Comparison of ENCODE assay signal across 1 cellular context in the genomic region with DNA sequence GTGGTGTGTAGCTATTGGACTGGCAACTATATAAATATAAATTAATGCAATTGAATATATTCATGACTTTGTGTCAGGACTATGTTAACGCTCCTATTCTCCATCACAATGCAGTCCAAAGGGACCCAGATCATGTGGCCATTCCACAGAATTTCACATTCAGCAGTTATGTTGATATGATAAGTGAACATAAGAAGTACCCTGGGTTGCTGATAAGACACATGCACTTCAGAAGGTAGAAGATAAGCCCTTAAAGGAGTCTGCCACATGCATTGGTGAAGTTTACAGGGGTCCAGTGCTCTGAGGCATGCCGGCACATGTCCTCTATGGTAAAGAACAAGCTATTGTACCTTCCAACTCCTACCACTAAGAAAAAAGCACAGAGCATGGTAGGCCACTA.
TF ChIP-seq lines count a peak whose summit lies in the region.

No MANE protein-coding gene starts in this region.

TF ChIP-seq in K562, 482 proteins besides CTCF, POLR2A, EP300 and RAD21 (continued from another document and continues in another):
- TF ChIP-seq, protein P1, sequence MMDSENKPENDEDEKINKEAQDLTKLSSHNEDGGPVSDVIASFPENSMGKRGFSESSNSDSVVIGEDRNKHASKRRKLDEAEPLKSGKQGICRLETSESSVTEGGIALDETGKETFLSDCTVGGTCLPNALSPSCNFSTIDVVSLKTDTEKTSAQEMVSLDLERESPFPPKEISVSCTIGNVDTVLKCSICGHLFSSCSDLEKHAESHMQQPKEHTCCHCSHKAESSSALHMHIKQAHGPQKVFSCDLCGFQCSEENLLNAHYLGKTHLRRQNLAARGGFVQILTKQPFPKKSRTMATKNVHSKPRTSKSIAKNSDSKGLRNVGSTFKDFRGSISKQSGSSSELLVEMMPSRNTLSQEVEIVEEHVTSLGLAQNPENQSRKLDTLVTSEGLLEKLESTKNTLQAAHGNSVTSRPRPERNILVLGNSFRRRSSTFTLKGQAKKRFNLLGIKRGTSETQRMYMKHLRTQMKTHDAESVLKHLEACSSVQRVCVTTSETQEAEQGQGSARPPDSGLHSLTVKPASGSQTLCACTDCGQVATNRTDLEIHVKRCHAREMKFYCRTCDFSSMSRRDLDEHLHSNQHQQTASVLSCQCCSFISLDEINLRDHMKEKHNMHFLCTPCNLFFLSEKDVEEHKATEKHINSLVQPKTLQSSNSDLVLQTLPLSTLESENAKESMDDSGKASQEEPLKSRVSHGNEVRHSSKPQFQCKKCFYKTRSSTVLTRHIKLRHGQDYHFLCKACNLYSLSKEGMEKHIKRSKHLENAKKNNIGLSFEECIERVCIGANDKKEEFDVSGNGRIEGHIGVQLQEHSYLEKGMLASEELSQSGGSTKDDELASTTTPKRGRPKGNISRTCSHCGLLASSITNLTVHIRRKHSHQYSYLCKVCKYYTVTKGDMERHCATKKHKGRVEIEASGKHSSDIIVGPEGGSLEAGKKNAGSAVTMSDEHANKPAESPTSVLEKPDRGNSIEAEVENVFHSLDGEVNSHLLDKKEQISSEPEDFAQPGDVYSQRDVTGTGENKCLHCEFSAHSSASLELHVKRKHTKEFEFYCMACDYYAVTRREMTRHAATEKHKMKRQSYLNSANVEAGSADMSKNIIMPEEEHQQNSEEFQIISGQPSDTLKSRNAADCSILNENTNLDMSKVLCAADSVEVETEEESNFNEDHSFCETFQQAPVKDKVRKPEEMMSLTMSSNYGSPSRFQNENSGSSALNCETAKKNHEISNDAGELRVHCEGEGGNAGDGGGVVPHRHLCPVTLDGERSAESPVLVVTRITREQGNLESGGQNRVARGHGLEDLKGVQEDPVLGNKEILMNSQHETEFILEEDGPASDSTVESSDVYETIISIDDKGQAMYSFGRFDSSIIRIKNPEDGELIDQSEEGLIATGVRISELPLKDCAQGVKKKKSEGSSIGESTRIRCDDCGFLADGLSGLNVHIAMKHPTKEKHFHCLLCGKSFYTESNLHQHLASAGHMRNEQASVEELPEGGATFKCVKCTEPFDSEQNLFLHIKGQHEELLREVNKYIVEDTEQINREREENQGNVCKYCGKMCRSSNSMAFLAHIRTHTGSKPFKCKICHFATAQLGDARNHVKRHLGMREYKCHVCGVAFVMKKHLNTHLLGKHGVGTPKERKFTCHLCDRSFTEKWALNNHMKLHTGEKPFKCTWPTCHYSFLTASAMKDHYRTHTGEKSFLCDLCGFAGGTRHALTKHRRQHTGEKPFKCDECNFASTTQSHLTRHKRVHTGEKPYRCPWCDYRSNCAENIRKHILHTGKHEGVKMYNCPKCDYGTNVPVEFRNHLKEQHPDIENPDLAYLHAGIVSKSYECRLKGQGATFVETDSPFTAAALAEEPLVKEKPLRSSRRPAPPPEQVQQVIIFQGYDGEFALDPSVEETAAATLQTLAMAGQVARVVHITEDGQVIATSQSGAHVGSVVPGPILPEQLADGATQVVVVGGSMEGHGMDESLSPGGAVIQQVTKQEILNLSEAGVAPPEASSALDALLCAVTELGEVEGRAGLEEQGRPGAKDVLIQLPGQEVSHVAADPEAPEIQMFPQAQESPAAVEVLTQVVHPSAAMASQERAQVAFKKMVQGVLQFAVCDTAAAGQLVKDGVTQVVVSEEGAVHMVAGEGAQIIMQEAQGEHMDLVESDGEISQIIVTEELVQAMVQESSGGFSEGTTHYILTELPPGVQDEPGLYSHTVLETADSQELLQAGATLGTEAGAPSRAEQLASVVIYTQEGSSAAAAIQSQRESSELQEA (IDR thresholded peaks at IDR 0.05; ENCODE audit: low read depth): no peak
- no peak for TF ChIP-seq MEF2A (IDR thresholded peaks at IDR 0.05; ENCODE audit: control insufficient read depth, low read depth, low read length)
- no peak for TF ChIP-seq ZNF217 (CRISPR knock-in tag; IDR thresholded peaks at IDR 0.05)
- TF ChIP-seq TEAD4 (IDR thresholded peaks at IDR 0.05; ENCODE audit: low read length): peak; percentile 89
- no peak for TF ChIP-seq TEAD4 (CRISPR knock-in tag; IDR thresholded peaks at IDR 0.05; ENCODE audit: borderline replicate concordance)
- no peak for TF ChIP-seq SETDB1 (IDR thresholded peaks at IDR 0.05; ENCODE audit: low read length)
- TF ChIP-seq SAFB (IDR thresholded peaks at IDR 0.05; ENCODE audit: borderline replicate concordance, low read depth, low read length): no peak
- TF ChIP-seq, protein P2, sequence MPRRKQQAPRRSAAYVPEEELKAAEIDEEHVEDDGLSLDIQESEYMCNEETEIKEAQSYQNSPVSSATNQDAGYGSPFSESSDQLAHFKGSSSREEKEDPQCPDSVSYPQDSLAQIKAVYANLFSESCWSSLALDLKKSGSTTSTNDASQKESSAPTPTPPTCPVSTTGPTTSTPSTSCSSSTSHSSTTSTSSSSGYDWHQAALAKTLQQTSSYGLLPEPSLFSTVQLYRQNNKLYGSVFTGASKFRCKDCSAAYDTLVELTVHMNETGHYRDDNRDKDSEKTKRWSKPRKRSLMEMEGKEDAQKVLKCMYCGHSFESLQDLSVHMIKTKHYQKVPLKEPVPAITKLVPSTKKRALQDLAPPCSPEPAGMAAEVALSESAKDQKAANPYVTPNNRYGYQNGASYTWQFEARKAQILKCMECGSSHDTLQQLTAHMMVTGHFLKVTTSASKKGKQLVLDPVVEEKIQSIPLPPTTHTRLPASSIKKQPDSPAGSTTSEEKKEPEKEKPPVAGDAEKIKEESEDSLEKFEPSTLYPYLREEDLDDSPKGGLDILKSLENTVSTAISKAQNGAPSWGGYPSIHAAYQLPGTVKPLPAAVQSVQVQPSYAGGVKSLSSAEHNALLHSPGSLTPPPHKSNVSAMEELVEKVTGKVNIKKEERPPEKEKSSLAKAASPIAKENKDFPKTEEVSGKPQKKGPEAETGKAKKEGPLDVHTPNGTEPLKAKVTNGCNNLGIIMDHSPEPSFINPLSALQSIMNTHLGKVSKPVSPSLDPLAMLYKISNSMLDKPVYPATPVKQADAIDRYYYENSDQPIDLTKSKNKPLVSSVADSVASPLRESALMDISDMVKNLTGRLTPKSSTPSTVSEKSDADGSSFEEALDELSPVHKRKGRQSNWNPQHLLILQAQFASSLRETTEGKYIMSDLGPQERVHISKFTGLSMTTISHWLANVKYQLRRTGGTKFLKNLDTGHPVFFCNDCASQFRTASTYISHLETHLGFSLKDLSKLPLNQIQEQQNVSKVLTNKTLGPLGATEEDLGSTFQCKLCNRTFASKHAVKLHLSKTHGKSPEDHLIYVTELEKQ (CRISPR knock-in tag; IDR thresholded peaks at IDR 0.05): no peak
- no peak for TF ChIP-seq ZNF184 (CRISPR knock-in tag; IDR thresholded peaks at IDR 0.05)
- no peak for TF ChIP-seq ZNF695 (CRISPR knock-in tag; IDR thresholded peaks at IDR 0.05)
- peak; percentile 31; the same call in 1 of the 2 replicates for TF ChIP-seq CTBP1 (IDR thresholded peaks at IDR 0.05; ENCODE audit: borderline replicate concordance)
- TF ChIP-seq ZNF75A (CRISPR knock-in tag; IDR thresholded peaks at IDR 0.05): no peak
- TF ChIP-seq CBX1 (IDR thresholded peaks at IDR 0.05; ENCODE audit: low read depth): no peak
- TF ChIP-seq HIVEP1 (CRISPR knock-in tag; IDR thresholded peaks at IDR 0.05): no peak
- no peak for TF ChIP-seq SMARCB1 (IDR thresholded peaks at IDR 0.05; ENCODE audit: insufficient read length, low read depth)
- TF ChIP-seq ZNF408 (CRISPR knock-in tag; IDR thresholded peaks at IDR 0.05; ENCODE audit: low read depth): no peak
- no peak for TF ChIP-seq RBM25 (IDR thresholded peaks at IDR 0.05; ENCODE audit: low read depth, low read length, severe bottlenecking)
- TF ChIP-seq, protein P3, sequence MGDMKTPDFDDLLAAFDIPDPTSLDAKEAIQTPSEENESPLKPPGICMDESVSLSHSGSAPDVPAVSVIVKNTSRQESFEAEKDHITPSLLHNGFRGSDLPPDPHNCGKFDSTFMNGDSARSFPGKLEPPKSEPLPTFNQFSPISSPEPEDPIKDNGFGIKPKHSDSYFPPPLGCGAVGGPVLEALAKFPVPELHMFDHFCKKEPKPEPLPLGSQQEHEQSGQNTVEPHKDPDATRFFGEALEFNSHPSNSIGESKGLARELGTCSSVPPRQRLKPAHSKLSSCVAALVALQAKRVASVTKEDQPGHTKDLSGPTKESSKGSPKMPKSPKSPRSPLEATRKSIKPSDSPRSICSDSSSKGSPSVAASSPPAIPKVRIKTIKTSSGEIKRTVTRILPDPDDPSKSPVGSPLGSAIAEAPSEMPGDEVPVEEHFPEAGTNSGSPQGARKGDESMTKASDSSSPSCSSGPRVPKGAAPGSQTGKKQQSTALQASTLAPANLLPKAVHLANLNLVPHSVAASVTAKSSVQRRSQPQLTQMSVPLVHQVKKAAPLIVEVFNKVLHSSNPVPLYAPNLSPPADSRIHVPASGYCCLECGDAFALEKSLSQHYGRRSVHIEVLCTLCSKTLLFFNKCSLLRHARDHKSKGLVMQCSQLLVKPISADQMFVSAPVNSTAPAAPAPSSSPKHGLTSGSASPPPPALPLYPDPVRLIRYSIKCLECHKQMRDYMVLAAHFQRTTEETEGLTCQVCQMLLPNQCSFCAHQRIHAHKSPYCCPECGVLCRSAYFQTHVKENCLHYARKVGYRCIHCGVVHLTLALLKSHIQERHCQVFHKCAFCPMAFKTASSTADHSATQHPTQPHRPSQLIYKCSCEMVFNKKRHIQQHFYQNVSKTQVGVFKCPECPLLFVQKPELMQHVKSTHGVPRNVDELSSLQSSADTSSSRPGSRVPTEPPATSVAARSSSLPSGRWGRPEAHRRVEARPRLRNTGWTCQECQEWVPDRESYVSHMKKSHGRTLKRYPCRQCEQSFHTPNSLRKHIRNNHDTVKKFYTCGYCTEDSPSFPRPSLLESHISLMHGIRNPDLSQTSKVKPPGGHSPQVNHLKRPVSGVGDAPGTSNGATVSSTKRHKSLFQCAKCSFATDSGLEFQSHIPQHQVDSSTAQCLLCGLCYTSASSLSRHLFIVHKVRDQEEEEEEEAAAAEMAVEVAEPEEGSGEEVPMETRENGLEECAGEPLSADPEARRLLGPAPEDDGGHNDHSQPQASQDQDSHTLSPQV (IDR thresholded peaks at IDR 0.05): no peak
- no peak for TF ChIP-seq SIN3A (IDR thresholded peaks at IDR 0.05; ENCODE audit: borderline replicate concordance in 2 of 2, control insufficient read depth in 1 of 2, low read depth in 2 of 2, low read length in 2 of 2)
- no peak for TF ChIP-seq ZNF41 (CRISPR knock-in tag; conservative IDR thresholded peaks at IDR 0.05)
- no peak for TF ChIP-seq ZKSCAN1 (IDR thresholded peaks at IDR 0.05; ENCODE audit: low read depth, low read length)
- TF ChIP-seq HDGF (IDR thresholded peaks at IDR 0.05): no peak
- no peak for TF ChIP-seq SRSF9 (IDR thresholded peaks at IDR 0.05; ENCODE audit: borderline replicate concordance, low read depth, low read length)
- no peak for TF ChIP-seq ZNF717 (CRISPR knock-in tag; IDR thresholded peaks at IDR 0.05)
- TF ChIP-seq FOXJ3 (CRISPR knock-in tag; IDR thresholded peaks at IDR 0.05): no peak
- TF ChIP-seq, protein P4, sequence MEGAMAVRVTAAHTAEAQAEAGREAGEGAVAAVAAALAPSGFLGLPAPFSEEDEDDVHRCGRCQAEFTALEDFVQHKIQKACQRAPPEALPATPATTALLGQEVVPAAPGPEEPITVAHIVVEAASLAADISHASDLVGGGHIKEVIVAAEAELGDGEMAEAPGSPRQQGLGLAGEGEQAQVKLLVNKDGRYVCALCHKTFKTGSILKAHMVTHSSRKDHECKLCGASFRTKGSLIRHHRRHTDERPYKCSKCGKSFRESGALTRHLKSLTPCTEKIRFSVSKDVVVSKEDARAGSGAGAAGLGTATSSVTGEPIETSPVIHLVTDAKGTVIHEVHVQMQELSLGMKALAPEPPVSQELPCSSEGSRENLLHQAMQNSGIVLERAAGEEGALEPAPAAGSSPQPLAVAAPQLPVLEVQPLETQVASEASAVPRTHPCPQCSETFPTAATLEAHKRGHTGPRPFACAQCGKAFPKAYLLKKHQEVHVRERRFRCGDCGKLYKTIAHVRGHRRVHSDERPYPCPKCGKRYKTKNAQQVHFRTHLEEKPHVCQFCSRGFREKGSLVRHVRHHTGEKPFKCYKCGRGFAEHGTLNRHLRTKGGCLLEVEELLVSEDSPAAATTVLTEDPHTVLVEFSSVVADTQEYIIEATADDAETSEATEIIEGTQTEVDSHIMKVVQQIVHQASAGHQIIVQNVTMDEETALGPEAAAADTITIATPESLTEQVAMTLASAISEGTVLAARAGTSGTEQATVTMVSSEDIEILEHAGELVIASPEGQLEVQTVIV (CRISPR knock-in tag; IDR thresholded peaks at IDR 0.05; ENCODE audit: borderline replicate concordance): no peak
- no peak for TF ChIP-seq NUFIP1 (IDR thresholded peaks at IDR 0.05; ENCODE audit: partially characterized antibody)
- no peak for TF ChIP-seq GTF2A2 (tag; IDR thresholded peaks at IDR 0.05)
- TF ChIP-seq, protein P5, sequence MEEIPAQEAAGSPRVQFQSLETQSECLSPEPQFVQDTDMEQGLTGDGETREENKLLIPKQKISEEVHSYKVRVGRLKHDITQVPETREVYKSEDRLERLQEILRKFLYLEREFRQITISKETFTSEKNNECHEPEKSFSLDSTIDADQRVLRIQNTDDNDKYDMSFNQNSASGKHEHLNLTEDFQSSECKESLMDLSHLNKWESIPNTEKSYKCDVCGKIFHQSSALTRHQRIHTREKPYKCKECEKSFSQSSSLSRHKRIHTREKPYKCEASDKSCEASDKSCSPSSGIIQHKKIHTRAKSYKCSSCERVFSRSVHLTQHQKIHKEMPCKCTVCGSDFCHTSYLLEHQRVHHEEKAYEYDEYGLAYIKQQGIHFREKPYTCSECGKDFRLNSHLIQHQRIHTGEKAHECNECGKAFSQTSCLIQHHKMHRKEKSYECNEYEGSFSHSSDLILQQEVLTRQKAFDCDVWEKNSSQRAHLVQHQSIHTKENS (CRISPR knock-in tag; IDR thresholded peaks at IDR 0.05): no peak
- TF ChIP-seq SP1 (CRISPR knock-in tag; IDR thresholded peaks at IDR 0.05): no peak
- TF ChIP-seq MIER1 (IDR thresholded peaks at IDR 0.05; ENCODE audit: low read depth): no peak
- no peak for TF ChIP-seq POLR2H (tag; IDR thresholded peaks at IDR 0.05; ENCODE audit: low read depth)
- TF ChIP-seq, protein P6, sequence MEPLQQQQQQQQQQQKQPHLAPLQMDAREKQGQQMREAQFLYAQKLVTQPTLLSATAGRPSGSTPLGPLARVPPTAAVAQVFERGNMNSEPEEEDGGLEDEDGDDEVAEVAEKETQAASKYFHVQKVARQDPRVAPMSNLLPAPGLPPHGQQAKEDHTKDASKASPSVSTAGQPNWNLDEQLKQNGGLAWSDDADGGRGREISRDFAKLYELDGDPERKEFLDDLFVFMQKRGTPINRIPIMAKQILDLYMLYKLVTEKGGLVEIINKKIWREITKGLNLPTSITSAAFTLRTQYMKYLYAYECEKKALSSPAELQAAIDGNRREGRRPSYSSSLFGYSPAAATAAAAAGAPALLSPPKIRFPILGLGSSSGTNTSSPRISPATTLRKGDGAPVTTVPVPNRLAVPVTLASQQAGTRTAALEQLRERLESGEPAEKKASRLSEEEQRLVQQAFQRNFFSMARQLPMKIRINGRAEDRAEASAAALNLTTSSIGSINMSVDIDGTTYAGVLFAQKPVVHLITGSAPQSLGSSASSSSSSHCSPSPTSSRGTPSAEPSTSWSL (CRISPR knock-in tag; IDR thresholded peaks at IDR 0.05; ENCODE audit: borderline replicate concordance): no peak
- TF ChIP-seq FOXP1 (CRISPR knock-in tag; IDR thresholded peaks at IDR 0.05): no peak
- TF ChIP-seq, protein P7, sequence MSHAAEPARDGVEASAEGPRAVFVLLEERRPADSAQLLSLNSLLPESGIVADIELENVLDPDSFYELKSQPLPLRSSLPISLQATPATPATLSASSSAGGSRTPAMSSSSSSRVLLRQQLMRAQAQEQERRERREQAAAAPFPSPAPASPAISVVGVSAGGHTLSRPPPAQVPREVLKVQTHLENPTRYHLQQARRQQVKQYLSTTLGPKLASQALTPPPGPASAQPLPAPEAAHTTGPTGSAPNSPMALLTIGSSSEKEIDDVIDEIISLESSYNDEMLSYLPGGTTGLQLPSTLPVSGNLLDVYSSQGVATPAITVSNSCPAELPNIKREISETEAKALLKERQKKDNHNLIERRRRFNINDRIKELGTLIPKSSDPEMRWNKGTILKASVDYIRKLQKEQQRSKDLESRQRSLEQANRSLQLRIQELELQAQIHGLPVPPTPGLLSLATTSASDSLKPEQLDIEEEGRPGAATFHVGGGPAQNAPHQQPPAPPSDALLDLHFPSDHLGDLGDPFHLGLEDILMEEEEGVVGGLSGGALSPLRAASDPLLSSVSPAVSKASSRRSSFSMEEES (CRISPR knock-in tag; IDR thresholded peaks at IDR 0.05): no peak
- no peak for TF ChIP-seq ZBTB17 (CRISPR knock-in tag; IDR thresholded peaks at IDR 0.05)
